32 cellular contexts compared by ENCODE assay signal in genomic region chr4:16018841-16019240, GRCh38.
"Had no signal": no experiment of that assay in that cellular context is flagged by ENCODE, and none has a peak within 500 bp of the region (broad histone marks: within the 10 kb centered on the region; RNA-seq: fewer than 3 reads in every experiment).

No MANE protein-coding gene starts in this region.

- H3K4me3 ChIP-seq: Peyer's patch, SJSA1 had no signal

- H3K27ac ChIP-seq: Peyer's patch, SJSA1 had no signal

- H3K9ac ChIP-seq: SK-N-SH had no signal

- H3K27me3 ChIP-seq: Peyer's patch, SJSA1 had no signal

- DNase-seq: Karpas-422, MM.1S, MV-4-11, NCI-H1092, NCI-H1105, NCI-H1417 treated with DMSO at 0.1 percent for 48 hours, NCI-H1436 treated with DMSO at 0.1 percent for 48 hours, NCI-H1694, NCI-H187, NCI-H1930, NCI-H2029 treated with DMSO at 0.1 percent for 48 hours, NCI-H2081 treated with DMSO at 0.1 percent for 48 hours, NCI-H2107, NCI-H2171, NCI-H226, NCI-H446 treated with DMSO at 0.1 percent for 48 hours, NCI-H510A, NCI-H524, NCI-H526, NCI-H69, NCI-H748 treated with DMSO at 0.1 percent for 48 hours, NCI-H82, OCI-M1, PC-3, Peyer's patch, Right ventricle myocardium superior, RPMI8226, SHP77 treated with DMSO at 0.1 percent for 48 hours, SK-N-SH, SW 1271, T-helper 1 cell had no signal

- H3K9me3 ChIP-seq: Peyer's patch, SJSA1, SK-N-SH had no signal

- ATAC-seq: PC-3 had no signal

- H3K4me1 ChIP-seq: Peyer's patch, SJSA1 had no signal

- H3K36me3 ChIP-seq: SJSA1 had no signal

- H3K4me2 ChIP-seq: SK-N-SH had no signal
